Comparison of ENCODE assay signal across 10 cellular contexts in genomic region chr20:34967421-34967820, GRCh38. TPM values are rescaled to one million over a fixed set of nuclear protein-coding genes. Genes with fewer than 3 reads are reported as not detected.
"Had no signal": no experiment of that assay in that cellular context is flagged by ENCODE, and none has a peak within 500 bp of the region (broad histone marks: within the 10 kb centered on the region; RNA-seq: fewer than 3 reads in every experiment).

No MANE protein-coding gene starts in this region.

- H3K4me2 ChIP-seq: GM23338 had no signal

- H3K9me3 ChIP-seq: HAP-1 had no signal

- H2AFZ ChIP-seq: GM23338 had no signal

- H3K27ac Mint-ChIP-seq: GM23338, HFFc6 had no signal

- H3K27ac ChIP-seq: HL-60 had no signal

- H3K9me3 Mint-ChIP-seq: GM23338, HFFc6, IgD-negative memory B cell had no signal

- H3K4me3 Mint-ChIP-seq: GM23338, HFFc6, IgD-negative memory B cell had no signal

- H3K36me3 ChIP-seq: HAP-1 had no signal

- DNase-seq: H7, HFFc6 had no signal

- H3K36me3 Mint-ChIP-seq: IgD-negative memory B cell had no signal

- H3K4me1 Mint-ChIP-seq: IgD-negative memory B cell had no signal

- H3K4me3 ChIP-seq: GM23338, HAP-1 had no signal

- ATAC-seq: GM23338, HCT116, HepG2 had no signal

RNA-seq across cellular contexts. Expression of gene MYH7B, which starts 11.8 kb away (rescaled TPM):
- total RNA-seq: H4, HT1080 had no signal
